Comparison of ENCODE assay signal across 13 cellular contexts in genomic region chr13:39196957-39197644, GRCh38.
DNase-seq lines count a peak whose midpoint lies in the region; ATAC-seq lines count a peak whose summit lies in the region.
"Had no signal": no experiment of that assay in that cellular context is flagged by ENCODE, and none has a peak within 500 bp of the region (broad histone marks: within the 10 kb centered on the region; RNA-seq: fewer than 3 reads in every experiment).

No MANE protein-coding gene starts in this region.

- H3K4me1 ChIP-seq in adipocyte (ENCODE audit: control insufficient read depth, insufficient read depth, low read length) = peaks cover 15% of the 10 kb centered on the region
- H3K4me1 ChIP-seq: A549 had no signal

- H3K36me3 ChIP-seq in adipocyte (ENCODE audit: control insufficient read depth, insufficient read depth, low read length, severe bottlenecking) = no peaks in the 10 kb centered on the region
- H3K36me3 ChIP-seq: sigmoid colon had no signal

- no peaks in the 10 kb centered on the region for H3K9me3 ChIP-seq in adipocyte (ENCODE audit: control insufficient read depth, low read length)
- H3K9me3 ChIP-seq: A549, sigmoid colon had no signal

- H3K4me3 ChIP-seq in adipocyte (ENCODE audit: low read length) = no peak overlapping the region
- H3K4me3 ChIP-seq: A549, sigmoid colon had no signal

- no peaks in the 10 kb centered on the region for H3K27me3 ChIP-seq in adipocyte (replicated peaks; ENCODE audit: control insufficient read depth, insufficient read depth, low read length)
- H3K27me3 ChIP-seq: sigmoid colon had no signal

- ATAC-seq in GM18907 (IDR thresholded peaks at IDR 0.05; ENCODE audit: unreplicated experiment) (peak; percentile 63), HG02885 (IDR thresholded peaks at IDR 0.05; ENCODE audit: poor library complexity, unreplicated experiment) (peak; percentile 87), GM19455 (IDR thresholded peaks at IDR 0.05; ENCODE audit: unreplicated experiment) (no peak), left lobe of liver (no peak)
- ATAC-seq: A549, HCT116 had no signal

- no peak overlapping the region for H3K9ac ChIP-seq in adipocyte (ENCODE audit: low read length)

- peak; percentile 20 for DNase-seq in NCI-H146 (lab: John Stamatoyannopoulos, UW)
- DNase-seq in NCI-H146 treated with DMSO at 0.1 percent for 48 hours (lab: John Stamatoyannopoulos, UW; ENCODE audit: unreplicated experiment) = no peak
- DNase-seq in adipocyte (ENCODE audit: low read depth) = peak; percentile 14
- DNase-seq in retina = no peak
- DNase-seq in left lobe of liver (ENCODE audit: low spot score) = no peak
- DNase-seq: activated CD4-positive, CD25-positive, alpha-beta regulatory T cell treated with anti-CD3 and anti-CD28 coated beads, Interleukin-2, amount 50 U/mL, for 72 hours; Karpas-422; sigmoid colon had no signal

Comparison
In these comparisons a context has a peak if more than half of its experiments do, and no peak if none do; other contexts are left out.
1. DNase-seq: peak in NCI-H146 (single experiment) and adipocyte (single experiment); none in NCI-H146 treated with DMSO at 0.1 percent for 48 hours (single experiment), retina (single experiment) and left lobe of liver (single experiment).
2. ATAC-seq: peak in GM18907 (single experiment) and HG02885 (single experiment); none in GM19455 (single experiment) and left lobe of liver (single experiment).